1 cellular context compared by ENCODE assay signal in genomic region chr11:77066229-77067023, GRCh38.
TF ChIP-seq lines count a peak whose summit lies in the region.

TSS of gene CAPN5 (plus strand) at chr11:77066971. CDS start at chr11:77084887, 17,916 bp downstream.

TF ChIP-seq in HEK293, 187 proteins besides CTCF, POLR2A, EP300 and RAD21 (continued from another document):
- TF ChIP-seq ZBTB10 (tag by site-specific recombination; IDR thresholded peaks at IDR 0.05) = peak; percentile 46; the same call in 1 of the 2 replicates
- peak; percentile 91 for TF ChIP-seq KLF10 (tag by site-specific recombination; IDR thresholded peaks at IDR 0.05)
- no peak for TF ChIP-seq ZNF48 (tag by site-specific recombination; IDR thresholded peaks at IDR 0.05)
- peak; percentile 50; the same call in 1 of the 2 replicates for TF ChIP-seq KLF16 (tag by site-specific recombination; IDR thresholded peaks at IDR 0.05)
- peak; percentile 43 for TF ChIP-seq ZBTB26 (tag by site-specific recombination; optimal IDR thresholded peaks at IDR 0.05)
- no peak for TF ChIP-seq ZNF488 (tag by site-specific recombination; IDR thresholded peaks at IDR 0.05)
- no peak for TF ChIP-seq ZNF133 (tag by site-specific recombination; IDR thresholded peaks at IDR 0.05)
- TF ChIP-seq ZBTB8A (tag by site-specific recombination; IDR thresholded peaks at IDR 0.05) = peak; percentile 66
- TF ChIP-seq ZFP41 (tag by site-specific recombination; IDR thresholded peaks at IDR 0.05; ENCODE audit: borderline replicate concordance) = no peak
- TF ChIP-seq IKZF3 (tag by site-specific recombination; IDR thresholded peaks at IDR 0.05) = peak; percentile 56; the same call in 1 of the 2 replicates
- TF ChIP-seq ZSCAN30 (tag by site-specific recombination; IDR thresholded peaks at IDR 0.05) = 0 out of 2 replicates have a peak, but pooled peaks have one; percentile 56
- TF ChIP-seq ZBTB20 (tag by site-specific recombination; IDR thresholded peaks at IDR 0.05) = peak; percentile 85
- peak; percentile 54; the same call in 1 of the 2 replicates for TF ChIP-seq ZNF610 (tag by site-specific recombination; IDR thresholded peaks at IDR 0.05; ENCODE audit: borderline replicate concordance)
- TF ChIP-seq ZNF596 (tag by site-specific recombination; IDR thresholded peaks at IDR 0.05) = 0 out of 2 replicates have a peak, but pooled peaks have one; percentile 4
- no peak for TF ChIP-seq PRDM4 (tag by site-specific recombination; IDR thresholded peaks at IDR 0.05)
- TF ChIP-seq ZNF600 (tag by site-specific recombination; IDR thresholded peaks at IDR 0.05) = peak; percentile 80
- no peak for TF ChIP-seq ZNF37A (tag by site-specific recombination; IDR thresholded peaks at IDR 0.05)
- peak; percentile 30 for TF ChIP-seq ZNF660 (tag by site-specific recombination; IDR thresholded peaks at IDR 0.05)
- no peak for TF ChIP-seq ZNF664 (tag by site-specific recombination; IDR thresholded peaks at IDR 0.05)
- TF ChIP-seq SP3 (tag by site-specific recombination; IDR thresholded peaks at IDR 0.05) = peak; percentile 74
- TF ChIP-seq ZNF366 (tag by site-specific recombination; conservative IDR thresholded peaks at IDR 0.05) = no peak
- peak; percentile 68 for TF ChIP-seq PATZ1 (tag by site-specific recombination; IDR thresholded peaks at IDR 0.05)
- peak; percentile 31 for TF ChIP-seq GLIS1 (tag by site-specific recombination; IDR thresholded peaks at IDR 0.05)
- 0 out of 2 replicates have a peak, but pooled peaks have one; percentile 35 for TF ChIP-seq ZNF692 (tag by site-specific recombination; IDR thresholded peaks at IDR 0.05)
- TF ChIP-seq ZNF561 (tag by site-specific recombination; IDR thresholded peaks at IDR 0.05; ENCODE audit: borderline replicate concordance) = peak; percentile 69; the same call in 1 of the 2 replicates
- TF ChIP-seq SP2 (tag by site-specific recombination; IDR thresholded peaks at IDR 0.05) = peak; percentile 62
- peak; percentile 50; the same call in 1 of the 2 replicates for TF ChIP-seq ZNF501 (tag by site-specific recombination; IDR thresholded peaks at IDR 0.05)
- TF ChIP-seq ZBTB44 (tag by site-specific recombination; IDR thresholded peaks at IDR 0.05) = peak; percentile 29; the same call in 1 of the 2 replicates
- no peak for TF ChIP-seq KLF8 (tag by site-specific recombination; IDR thresholded peaks at IDR 0.05)
- TF ChIP-seq ZNF433 (tag by site-specific recombination; IDR thresholded peaks at IDR 0.05; ENCODE audit: low read depth) = no peak
- TF ChIP-seq ZNF335 (tag by site-specific recombination; conservative IDR thresholded peaks at IDR 0.05) = peak; percentile 78
- TF ChIP-seq ZNF324 (tag by site-specific recombination; IDR thresholded peaks at IDR 0.05) = no peak
